Comparison of ENCODE assay signal across 15 cellular contexts in the genomic region with DNA sequence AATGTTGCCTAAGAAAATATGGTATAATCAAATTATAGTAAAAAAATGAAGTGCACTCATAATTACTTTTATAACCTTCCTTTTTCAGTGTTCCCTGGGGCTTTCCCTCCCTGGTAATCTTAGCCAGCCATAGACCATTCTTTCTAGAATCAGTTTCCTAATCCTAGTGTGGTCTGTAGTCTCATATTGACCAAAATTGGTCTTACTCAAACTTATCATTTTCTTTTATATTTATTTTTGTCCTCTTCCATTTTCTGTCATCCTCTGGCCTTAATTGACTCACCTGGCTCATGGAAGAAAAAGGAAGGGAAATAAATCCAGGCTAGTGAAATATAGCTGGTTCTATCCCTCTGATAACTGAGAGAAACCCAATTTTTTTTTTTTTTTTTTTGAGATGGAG.
DNase-seq lines count a peak whose midpoint lies in the region; ATAC-seq and TF ChIP-seq lines count a peak whose summit lies in the region.
"Had no signal": no experiment of that assay in that cellular context is flagged by ENCODE, and none has a peak within 500 bp of the region (broad histone marks: within the 10 kb centered on the region; RNA-seq: fewer than 3 reads in every experiment).

No MANE protein-coding gene starts in this region.

- H3K79me2 ChIP-seq in SK-N-SH (ENCODE audit: insufficient read depth) = peaks cover 96% of the 10 kb centered on the region

- POLR2A ChIA-PET in SK-N-SH (lab: Yijun Ruan, JAX) = interaction anchor here (0.6 kb wide), 1 partner anchor 117 kb away, joined by 3 read pairs; no protein-coding TSS in a partner anchor
- POLR2A ChIA-PET in MCF 10A (lab: Yijun Ruan, JAX) = interaction anchor here (0.6 to 0.8 kb wide), 3 partner anchors 12 to 232 kb away, joined by 3 to 4 read pairs (median 3); no protein-coding TSS in a partner anchor

- H3K36me3 Mint-ChIP-seq in Calu3 (ENCODE audit: insufficient read depth, unreplicated experiment) = peaks cover 100% of the 10 kb centered on the region
- peaks cover 23% of the 10 kb centered on the region for H3K36me3 Mint-ChIP-seq in chondrocyte (ENCODE audit: low read depth)
- peaks cover 86% of the 10 kb centered on the region for H3K36me3 Mint-ChIP-seq in stimulated activated effector memory CD8-positive, alpha-beta T cell treated with anti-CD3 and anti-CD28 coated beads, Interleukin-12 subunit alpha, Interleukin-12 subunit beta, amount 100 ng/mL, for 72 hours
- peaks cover 34% of the 10 kb centered on the region for H3K36me3 Mint-ChIP-seq in MCF 10A (ENCODE audit: insufficient read depth, unreplicated experiment)

- intact Hi-C loops in Calu3 (cut with micrococcal nuclease; ENCODE audit: unreplicated experiment) = no loop called here
- intact Hi-C loops in MCF 10A (cut with micrococcal nuclease) = no loop called here

- peaks cover 0 to 3% of the 10 kb centered on the region in 2 experiments; a peak in 2 of 4 replicates for H3K4me1 ChIP-seq in SK-N-SH (ENCODE audit: control insufficient read depth in 1 of 2, insufficient read depth in 2 of 2, low read depth in 1 of 2, low read length in 1 of 2)

- peaks cover 72% of the 10 kb centered on the region for H4K20me1 ChIP-seq in SK-N-SH (ENCODE audit: insufficient read depth)

- H3K9me2 ChIP-seq in SK-N-SH = no peaks in the 10 kb centered on the region

- no peak overlapping the region for H2AFZ ChIP-seq in SK-N-SH (ENCODE audit: low read depth)

- H3K4me1 Mint-ChIP-seq in Calu3 (ENCODE audit: low read depth, unreplicated experiment) (peaks cover 64% of the 10 kb centered on the region), chondrocyte (ENCODE audit: low read depth) (peaks cover 54% of the 10 kb centered on the region), MCF 10A (ENCODE audit: insufficient read depth, unreplicated experiment) (peaks cover 15% of the 10 kb centered on the region)
- H3K4me1 Mint-ChIP-seq in stimulated activated effector memory CD8-positive, alpha-beta T cell treated with anti-CD3 and anti-CD28 coated beads, Interleukin-12 subunit alpha, Interleukin-12 subunit beta, amount 100 ng/mL, for 72 hours = peaks cover 30% of the 10 kb centered on the region
- H3K4me1 Mint-ChIP-seq: CD14-positive monocyte had no signal

- CTCF ChIA-PET in SK-N-SH (lab: Yijun Ruan, JAX) (interaction anchor here (0.6 to 3.1 kb wide), 2 partner anchors 9 to 10 kb away, joined by 3 to 19 read pairs; no protein-coding TSS in a partner anchor), Calu3 (lab: Charles Lee) (no interaction called here), MCF 10A (lab: Yijun Ruan, JAX) (no interaction called here)

- TF ChIP-seq EP300 in SK-N-SH (IDR thresholded peaks at IDR 0.05; ENCODE audit: borderline replicate concordance in 1 of 2, low read depth in 1 of 2, low read length in 1 of 2) = no peak

- no peaks in the 10 kb centered on the region for H3K9me3 ChIP-seq in SK-N-SH

- ATAC-seq in SK-N-SH treated with all-trans-retinoic acid at 6 μM for 48 hours = no peak
- peak; percentile 58 for ATAC-seq in stimulated activated effector memory CD8-positive, alpha-beta T cell treated with anti-CD3 and anti-CD28 coated beads, Interleukin-12 subunit alpha, Interleukin-12 subunit beta, amount 100 ng/mL, for 72 hours

- H3F3A ChIP-seq in SK-N-SH (replicated peaks; ENCODE audit: insufficient read depth) = peaks cover 14% of the 10 kb centered on the region

- TF ChIP-seq CTCF in SK-N-SH (IDR thresholded peaks at IDR 0.05) = no peak
- no peak for TF ChIP-seq CTCF in Calu3 (IDR thresholded peaks at IDR 0.05; ENCODE audit: unreplicated experiment)
- no peak for TF ChIP-seq CTCF in chondrocyte (IDR thresholded peaks at IDR 0.05)
- no peak for TF ChIP-seq CTCF in MCF 10A (IDR thresholded peaks at IDR 0.05; ENCODE audit: unreplicated experiment)

- H3K4me2 ChIP-seq in SK-N-SH = no peak overlapping the region; the same call in 1 of the 2 replicates

- no peak overlapping the region for H3K4me3 ChIP-seq in SK-N-SH (ENCODE audit: low read depth in 2 of 2, low read length in 1 of 2)

- H3K27ac Mint-ChIP-seq in Calu3 (ENCODE audit: unreplicated experiment) (peak overlapping the region; percentile 39), chondrocyte (ENCODE audit: unreplicated experiment) (peak overlapping the region; percentile 43), MCF 10A (ENCODE audit: low read depth, unreplicated experiment) (no peak overlapping the region)
- H3K27ac Mint-ChIP-seq in stimulated activated effector memory CD8-positive, alpha-beta T cell treated with anti-CD3 and anti-CD28 coated beads, Interleukin-12 subunit alpha, Interleukin-12 subunit beta, amount 100 ng/mL, for 72 hours = no peak overlapping the region
- H3K27ac Mint-ChIP-seq: H9 had no signal

- peaks cover 48 to 72% of the 10 kb centered on the region in 2 experiments for H3K36me3 ChIP-seq in SK-N-SH (replicated peaks in 1 of 2; ENCODE audit: control insufficient read depth in 1 of 2, insufficient read depth in 2 of 2, low read length in 1 of 2)

- no peak for TF ChIP-seq RAD21 in SK-N-SH (IDR thresholded peaks at IDR 0.05; ENCODE audit: low read length)

- H3K27me3 Mint-ChIP-seq in Calu3 (ENCODE audit: unreplicated experiment) (no peaks in the 10 kb centered on the region), chondrocyte (ENCODE audit: low read depth) (no peaks in the 10 kb centered on the region), MCF 10A (ENCODE audit: insufficient read depth, unreplicated experiment) (no peaks in the 10 kb centered on the region)

- H3K27ac ChIP-seq in SK-N-SH (ENCODE audit: low read depth in 2 of 2, low read length in 1 of 2) = peak overlapping the region in 1 of 2 experiments; percentile 15; a peak in 1 of 4 replicates
- H3K27ac ChIP-seq: 22Rv1 had no signal

- H3K9ac ChIP-seq in SK-N-SH = no peak overlapping the region

- DNase-seq in SK-N-SH (no peak), Calu3 (no peak), chondrocyte (ENCODE audit: low spot score) (no peak), DMS114 treated with DMSO at 0.1 percent for 48 hours (lab: John Stamatoyannopoulos, UW; ENCODE audit: unreplicated experiment) (no peak), MCF 10A (ENCODE audit: unreplicated experiment) (no peak), NCI-H2029 treated with DMSO at 0.1 percent for 48 hours (lab: John Stamatoyannopoulos, UW) (no peak)
- no peak for DNase-seq in stimulated activated effector memory CD8-positive, alpha-beta T cell treated with anti-CD3 and anti-CD28 coated beads, Interleukin-12 subunit alpha, Interleukin-12 subunit beta, amount 100 ng/mL, for 72 hours (ENCODE audit: low spot score in 2 of 2)
- DNase-seq: DMS153, DMS79 treated with DMSO at 0.1 percent for 48 hours, EL, GOT3, H9 had no signal

- BruUV-seq in Calu3 (replicated peaks; lab: Mats Ljungman, UMichigan) (no TSS peak), MCF 10A (replicated peaks; lab: Mats Ljungman, UMichigan) (no TSS peak)

- no peaks in the 10 kb centered on the region for H3K27me3 ChIP-seq in SK-N-SH (ENCODE audit: insufficient read depth)

- no peaks in the 10 kb centered on the region for H3K9me3 Mint-ChIP-seq in Calu3 (ENCODE audit: low read depth, unreplicated experiment)
- no peaks in the 10 kb centered on the region for H3K9me3 Mint-ChIP-seq in chondrocyte (ENCODE audit: low read depth)
- H3K9me3 Mint-ChIP-seq in stimulated activated effector memory CD8-positive, alpha-beta T cell treated with anti-CD3 and anti-CD28 coated beads, Interleukin-12 subunit alpha, Interleukin-12 subunit beta, amount 100 ng/mL, for 72 hours = no peaks in the 10 kb centered on the region
- no peaks in the 10 kb centered on the region for H3K9me3 Mint-ChIP-seq in MCF 10A (ENCODE audit: unreplicated experiment)
- H3K9me3 Mint-ChIP-seq: CD14-positive monocyte, H9 had no signal

- H3K4me3 Mint-ChIP-seq in Calu3 (ENCODE audit: low read depth, unreplicated experiment) (no peak overlapping the region), chondrocyte (ENCODE audit: unreplicated experiment) (no peak overlapping the region), MCF 10A (ENCODE audit: unreplicated experiment) (no peak overlapping the region)
- no peak overlapping the region for H3K4me3 Mint-ChIP-seq in stimulated activated effector memory CD8-positive, alpha-beta T cell treated with anti-CD3 and anti-CD28 coated beads, Interleukin-12 subunit alpha, Interleukin-12 subunit beta, amount 100 ng/mL, for 72 hours
- H3K4me3 Mint-ChIP-seq: CD14-positive monocyte, H9 had no signal

TF ChIP-seq in SK-N-SH, 30 proteins besides CTCF, POLR2A, EP300 and RAD21 (continues in another document):
- TF ChIP-seq CHD2 (IDR thresholded peaks at IDR 0.05; ENCODE audit: low read length, partially characterized antibody) = no peak
- TF ChIP-seq JUND (IDR thresholded peaks at IDR 0.05) = no peak
- no peak for TF ChIP-seq SIN3A (IDR thresholded peaks at IDR 0.05; ENCODE audit: borderline replicate concordance, low read depth, low read length)
- TF ChIP-seq NRF1 (IDR thresholded peaks at IDR 0.05; ENCODE audit: low read depth, low read length) = no peak
- no peak for TF ChIP-seq GATA2 (CRISPR knock-in tag; IDR thresholded peaks at IDR 0.05)
- no peak for TF ChIP-seq SMC3 (IDR thresholded peaks at IDR 0.05; ENCODE audit: low read depth, low read length)
- no peak for TF ChIP-seq RCOR1 (IDR thresholded peaks at IDR 0.05; ENCODE audit: low read length)
- no peak for TF ChIP-seq RFX5 (IDR thresholded peaks at IDR 0.05; ENCODE audit: low read length)
- TF ChIP-seq FOXM1 (IDR thresholded peaks at IDR 0.05; ENCODE audit: low read depth) = no peak
- TF ChIP-seq, protein P1, sequence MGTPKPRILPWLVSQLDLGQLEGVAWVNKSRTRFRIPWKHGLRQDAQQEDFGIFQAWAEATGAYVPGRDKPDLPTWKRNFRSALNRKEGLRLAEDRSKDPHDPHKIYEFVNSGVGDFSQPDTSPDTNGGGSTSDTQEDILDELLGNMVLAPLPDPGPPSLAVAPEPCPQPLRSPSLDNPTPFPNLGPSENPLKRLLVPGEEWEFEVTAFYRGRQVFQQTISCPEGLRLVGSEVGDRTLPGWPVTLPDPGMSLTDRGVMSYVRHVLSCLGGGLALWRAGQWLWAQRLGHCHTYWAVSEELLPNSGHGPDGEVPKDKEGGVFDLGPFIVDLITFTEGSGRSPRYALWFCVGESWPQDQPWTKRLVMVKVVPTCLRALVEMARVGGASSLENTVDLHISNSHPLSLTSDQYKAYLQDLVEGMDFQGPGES (IDR thresholded peaks at IDR 0.05; ENCODE audit: low read depth, low read length) = no peak
- TF ChIP-seq EZH2phosphoT487 (IDR thresholded peaks at IDR 0.05; ENCODE audit: borderline replicate concordance, low read depth) = no peak
- no peak for TF ChIP-seq TAF1 (IDR thresholded peaks at IDR 0.05; ENCODE audit: borderline replicate concordance, low read depth, low read length)
- no peak for TF ChIP-seq ELF1 (IDR thresholded peaks at IDR 0.05)
- TF ChIP-seq GABPA (IDR thresholded peaks at IDR 0.05; ENCODE audit: low read depth) = no peak
- no peak for TF ChIP-seq NFIC (IDR thresholded peaks at IDR 0.05; ENCODE audit: borderline replicate concordance)
- TF ChIP-seq FOXJ3 (CRISPR knock-in tag; IDR thresholded peaks at IDR 0.05) = no peak
- TF ChIP-seq FOSL2 (IDR thresholded peaks at IDR 0.05; ENCODE audit: borderline replicate concordance, low read depth) = no peak
- TF ChIP-seq MEF2A (IDR thresholded peaks at IDR 0.05; ENCODE audit: borderline replicate concordance, low read depth) = no peak

Comparison
In these comparisons a context has a peak if more than half of its experiments do, and no peak if none do; other contexts are left out.
1. H3K27ac Mint-ChIP-seq: peak in Calu3 (single experiment) and chondrocyte (single experiment); none in stimulated activated effector memory CD8-positive, alpha-beta T cell treated with anti-CD3 and anti-CD28 coated beads, Interleukin-12 subunit alpha, Interleukin-12 subunit beta, amount 100 ng/mL, for 72 hours (single experiment) and MCF 10A (single experiment).